Comparison of ENCODE assay signal across 12 cellular contexts in the genomic region with DNA sequence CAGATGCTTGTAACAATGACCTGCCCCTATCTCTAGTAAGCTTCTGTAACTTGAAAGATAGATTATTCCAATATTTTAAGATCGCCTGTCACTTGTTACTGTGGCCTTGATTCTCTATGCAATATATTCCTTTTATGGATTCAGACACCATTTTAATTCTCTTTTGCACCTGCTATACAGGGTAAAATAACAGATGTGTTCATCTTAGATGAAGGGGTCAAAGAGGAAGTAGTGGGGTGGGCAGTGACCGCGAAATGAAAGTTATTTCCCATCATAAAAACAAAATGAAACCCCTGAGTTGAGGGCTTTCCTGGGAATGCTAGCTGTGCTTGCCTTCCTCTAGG.
DNase-seq lines count a peak whose midpoint lies in the region; ATAC-seq and TF ChIP-seq lines count a peak whose summit lies in the region.
"Had no signal": no experiment of that assay in that cellular context is flagged by ENCODE, and none has a peak within 500 bp of the region (broad histone marks: within the 10 kb centered on the region; RNA-seq: fewer than 3 reads in every experiment).

No MANE protein-coding gene starts in this region.

- peaks cover 56% of the 10 kb centered on the region for H3K36me3 Mint-ChIP-seq in activated T-helper 17 cell treated with anti-CD3 and anti-CD28 coated beads, Interleukin-2, amount 50 U/mL, for 72 hours (ENCODE audit: low read depth)
- no peaks in the 10 kb centered on the region for H3K36me3 Mint-ChIP-seq in mesothelial cell of epicardium

- ATAC-seq in GM18499 (IDR thresholded peaks at IDR 0.05; ENCODE audit: insufficient read depth, unreplicated experiment) (peak; percentile 5), GM19455 (IDR thresholded peaks at IDR 0.05; ENCODE audit: unreplicated experiment) (peak; percentile 26), HG02973 (IDR thresholded peaks at IDR 0.05; ENCODE audit: unreplicated experiment) (peak; percentile 18)
- no peak for ATAC-seq in activated T-helper 17 cell treated with anti-CD3 and anti-CD28 coated beads, Interleukin-2, amount 50 U/mL, for 72 hours (replicated peaks)

- no peaks in the 10 kb centered on the region for H3K27me3 Mint-ChIP-seq in activated T-helper 17 cell treated with anti-CD3 and anti-CD28 coated beads, Interleukin-2, amount 50 U/mL, for 72 hours
- H3K27me3 Mint-ChIP-seq in mesothelial cell of epicardium (ENCODE audit: low read depth): no peaks in the 10 kb centered on the region
- H3K27me3 Mint-ChIP-seq: IgD-negative memory B cell had no signal

- no peak for DNase-seq in stimulated activated naive CD4-positive, alpha-beta T cell treated with Interleukin-2 at 50 U/mL for 16 hours (lab: John Stamatoyannopoulos, UW)
- DNase-seq in mesothelial cell of epicardium (ENCODE audit: low spot score in 2 of 2, unreplicated experiment in 2 of 2): no peak
- no peak for DNase-seq in NCI-H774 (lab: John Stamatoyannopoulos, UW)
- no peak for DNase-seq in COR-L47 (lab: John Stamatoyannopoulos, UW)
- DNase-seq: effector memory CD4-positive, alpha-beta T cell; NCI-H345; transverse colon had no signal

- peak overlapping the region; percentile 99 for H3K27ac Mint-ChIP-seq in activated T-helper 17 cell treated with anti-CD3 and anti-CD28 coated beads, Interleukin-2, amount 50 U/mL, for 72 hours
- no peak overlapping the region for H3K27ac Mint-ChIP-seq in mesothelial cell of epicardium

- peak overlapping the region; percentile 79 for H3K4me3 Mint-ChIP-seq in activated T-helper 17 cell treated with anti-CD3 and anti-CD28 coated beads, Interleukin-2, amount 50 U/mL, for 72 hours
- no peak overlapping the region for H3K4me3 Mint-ChIP-seq in mesothelial cell of epicardium
- H3K4me3 Mint-ChIP-seq: IgD-negative memory B cell had no signal

- H3K9me3 Mint-ChIP-seq in activated T-helper 17 cell treated with anti-CD3 and anti-CD28 coated beads, Interleukin-2, amount 50 U/mL, for 72 hours: no peaks in the 10 kb centered on the region
- H3K9me3 Mint-ChIP-seq in mesothelial cell of epicardium: peaks cover 9% of the 10 kb centered on the region
- H3K9me3 Mint-ChIP-seq: IgD-negative memory B cell had no signal

- TF ChIP-seq CTCF in mesothelial cell of epicardium (IDR thresholded peaks at IDR 0.05; ENCODE audit: unreplicated experiment): no peak

- H3K4me1 Mint-ChIP-seq in activated T-helper 17 cell treated with anti-CD3 and anti-CD28 coated beads, Interleukin-2, amount 50 U/mL, for 72 hours: peaks cover 65% of the 10 kb centered on the region
- no peaks in the 10 kb centered on the region for H3K4me1 Mint-ChIP-seq in mesothelial cell of epicardium
